Comparison of ENCODE assay signal across 3 cellular contexts in genomic region chrY:19484997-19485396, GRCh38.
TF ChIP-seq lines count a peak whose summit lies in the region.

No MANE protein-coding gene starts in this region.

TF ChIP-seq in HepG2, 621 proteins besides CTCF, POLR2A, EP300 and RAD21:
- TF ChIP-seq MAFK (conservative IDR thresholded peaks at IDR 0.05 in 1 of 2, IDR thresholded peaks at IDR 0.05 in 1 of 2; ENCODE audit: low read length in 2 of 2) (peak; percentile 83 to 93), ZNF337 (CRISPR knock-in tag; IDR thresholded peaks at IDR 0.05; ENCODE audit: borderline replicate concordance, low read depth) (no peak), MAFF (IDR thresholded peaks at IDR 0.05; ENCODE audit: low read depth, low read length) (peak; percentile 90)

TF ChIP-seq in A549, 52 proteins besides CTCF, POLR2A, EP300 and RAD21:
- TF ChIP-seq ELK1 (IDR thresholded peaks at IDR 0.05; ENCODE audit: low read depth, low read length) (no peak), ZSCAN20 (CRISPR knock-in tag; IDR thresholded peaks at IDR 0.05) (no peak), MAFK (IDR thresholded peaks at IDR 0.05; ENCODE audit: partially characterized antibody) (peak; percentile 82), RNF2 (IDR thresholded peaks at IDR 0.05; ENCODE audit: borderline replicate concordance, low read depth) (no peak)

TF ChIP-seq in H1, 55 proteins besides CTCF, POLR2A, EP300 and RAD21:
- no peak for TF ChIP-seq SAP30 (IDR thresholded peaks at IDR 0.05; ENCODE audit: insufficient read depth, insufficient replicate concordance, low read length)
- TF ChIP-seq CHD7 (IDR thresholded peaks at IDR 0.05; ENCODE audit: insufficient replicate concordance, low read length): no peak
- TF ChIP-seq MAFK (IDR thresholded peaks at IDR 0.05; ENCODE audit: low read depth, low read length): peak; percentile 66; the same call in 1 of the 2 replicates
- TF ChIP-seq ATF3 (IDR thresholded peaks at IDR 0.05; ENCODE audit: insufficient read depth, low read depth, low read length): no peak
